18 cellular contexts compared by ENCODE assay signal in the genomic region with DNA sequence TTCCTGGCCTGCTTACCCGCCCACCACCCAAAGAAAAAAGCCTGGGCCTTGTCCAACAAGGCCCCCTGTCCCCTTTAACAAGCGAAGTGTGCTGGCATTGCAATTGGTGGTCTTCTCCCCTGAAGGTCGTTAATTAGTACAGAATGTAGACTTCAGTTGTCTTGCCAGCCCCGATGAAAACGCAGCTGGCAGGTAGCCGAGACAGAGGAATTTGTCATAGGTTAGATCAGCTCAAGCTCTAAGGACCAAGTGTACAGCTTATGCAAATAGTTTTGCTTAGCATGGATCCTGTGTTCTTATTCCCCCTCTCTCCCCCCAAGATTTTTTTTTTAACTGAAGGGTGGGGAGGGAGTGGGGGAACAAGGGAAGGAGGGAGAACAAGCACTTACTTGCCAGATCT.
"Had no signal": no experiment of that assay in that cellular context is flagged by ENCODE, and none has a peak within 500 bp of the region (broad histone marks: within the 10 kb centered on the region; RNA-seq: fewer than 3 reads in every experiment).

No MANE protein-coding gene starts in this region.

- H3K36me3 Mint-ChIP-seq: activated CD4-positive, alpha-beta memory T cell treated with anti-CD3 and anti-CD28 coated beads for 36 hours; natural killer cell treated with Interleukin-12 subunit alpha and Interleukin-12 subunit beta and Interleukin-15 and Interleukin-18, amount 100 ng/mL, for 72 hours had no signal

- H3K36me3 ChIP-seq: ascending aorta, cardiac muscle cell, esophagus squamous epithelium, heart right ventricle, right atrium auricular region, SJSA1 had no signal

- H3K27me3 ChIP-seq: ascending aorta, cardiac muscle cell, right atrium auricular region had no signal

- ATAC-seq: heart right ventricle; natural killer cell treated with Interleukin-12 subunit alpha and Interleukin-12 subunit beta and Interleukin-15 and Interleukin-18, amount 100 ng/mL, for 72 hours; stimulated activated naive CD8-positive, alpha-beta T cell treated with anti-CD3 and anti-CD28 coated beads, Interleukin-15, amount 100 ng/mL, for 72 hours had no signal

- H3K27ac Mint-ChIP-seq: activated CD4-positive, alpha-beta memory T cell treated with anti-CD3 and anti-CD28 coated beads for 36 hours; activated T-helper 1 cell treated with anti-CD3 and anti-CD28 coated beads, Interleukin-12 subunit alpha, Interleukin-12 subunit beta, Interleukin-2, Interleukin-4 antibody, amounts not matched to agents 30 ng/mL and 10 ng/mL and 1 ng/mL, durations not matched to agents 14 hours and 24 hours and 36 hours; dendritic cell treated with granulocyte-macrophage colony-stimulating factor and Interleukin-4, amounts not matched to agents 40 ng/mL and 50 ng/mL, for 4 days; natural killer cell treated with Interleukin-12 subunit alpha and Interleukin-12 subunit beta and Interleukin-15 and Interleukin-18, amount 100 ng/mL, for 72 hours; stimulated activated naive CD8-positive, alpha-beta T cell treated with anti-CD3 and anti-CD28 coated beads, Interleukin-15, amount 100 ng/mL, for 72 hours had no signal

- H3K9me3 ChIP-seq: ascending aorta, esophagus squamous epithelium, heart right ventricle, right atrium auricular region had no signal

- H3K27ac ChIP-seq: ascending aorta, cardiac muscle cell, esophagus squamous epithelium, heart right ventricle, right atrium auricular region, SJSA1 had no signal

- H3K9me3 Mint-ChIP-seq: activated CD4-positive, alpha-beta memory T cell treated with anti-CD3 and anti-CD28 coated beads for 36 hours; activated T-helper 1 cell treated with anti-CD3 and anti-CD28 coated beads, Interleukin-12 subunit alpha, Interleukin-12 subunit beta, Interleukin-2, Interleukin-4 antibody, amounts not matched to agents 30 ng/mL and 10 ng/mL and 1 ng/mL, durations not matched to agents 14 hours and 24 hours and 36 hours; dendritic cell treated with granulocyte-macrophage colony-stimulating factor and Interleukin-4, amounts not matched to agents 40 ng/mL and 50 ng/mL, for 4 days; natural killer cell treated with Interleukin-12 subunit alpha and Interleukin-12 subunit beta and Interleukin-15 and Interleukin-18, amount 100 ng/mL, for 72 hours; stimulated activated naive CD8-positive, alpha-beta T cell treated with anti-CD3 and anti-CD28 coated beads, Interleukin-15, amount 100 ng/mL, for 72 hours had no signal

- DNase-seq: activated CD4-positive, alpha-beta memory T cell treated with anti-CD3 and anti-CD28 coated beads for 36 hours; activated gamma-delta T cell treated with Interleukin-2 at 50 U/mL for 16 hours; activated T-cell treated with anti-CD3 and anti-CD28 coated beads for 4 hours; effector CD8-positive, alpha-beta T cell; esophagus squamous epithelium; heart right ventricle; mesendoderm; occipital lobe; stimulated activated CD4-positive, alpha-beta T cell treated with anti-CD3 and anti-CD28 coated beads, Interleukin-12 subunit alpha, Interleukin-12 subunit beta, amount 100 ng/mL, for 4 hours; stimulated activated CD4-positive, alpha-beta T cell treated with anti-CD3 and anti-CD28 coated beads, Interleukin-2, amount 100 ng/mL, for 24 hours; stimulated activated naive CD8-positive, alpha-beta T cell treated with anti-CD3 and anti-CD28 coated beads, Interleukin-15, amount 100 ng/mL, for 72 hours had no signal

- H3K4me3 ChIP-seq: ascending aorta, cardiac muscle cell, esophagus squamous epithelium, heart right ventricle, right atrium auricular region, SJSA1 had no signal

- H3K27me3 Mint-ChIP-seq: activated CD4-positive, alpha-beta memory T cell treated with anti-CD3 and anti-CD28 coated beads for 36 hours had no signal

- H3K4me1 ChIP-seq: ascending aorta, esophagus squamous epithelium, heart right ventricle, right atrium auricular region, SJSA1 had no signal

- H3K4me3 Mint-ChIP-seq: activated CD4-positive, alpha-beta memory T cell treated with anti-CD3 and anti-CD28 coated beads for 36 hours; activated T-helper 1 cell treated with anti-CD3 and anti-CD28 coated beads, Interleukin-12 subunit alpha, Interleukin-12 subunit beta, Interleukin-2, Interleukin-4 antibody, amounts not matched to agents 30 ng/mL and 10 ng/mL and 1 ng/mL, durations not matched to agents 14 hours and 24 hours and 36 hours; dendritic cell treated with granulocyte-macrophage colony-stimulating factor and Interleukin-4, amounts not matched to agents 40 ng/mL and 50 ng/mL, for 4 days; natural killer cell treated with Interleukin-12 subunit alpha and Interleukin-12 subunit beta and Interleukin-15 and Interleukin-18, amount 100 ng/mL, for 72 hours; stimulated activated naive CD8-positive, alpha-beta T cell treated with anti-CD3 and anti-CD28 coated beads, Interleukin-15, amount 100 ng/mL, for 72 hours had no signal
